In the genomic region with DNA sequence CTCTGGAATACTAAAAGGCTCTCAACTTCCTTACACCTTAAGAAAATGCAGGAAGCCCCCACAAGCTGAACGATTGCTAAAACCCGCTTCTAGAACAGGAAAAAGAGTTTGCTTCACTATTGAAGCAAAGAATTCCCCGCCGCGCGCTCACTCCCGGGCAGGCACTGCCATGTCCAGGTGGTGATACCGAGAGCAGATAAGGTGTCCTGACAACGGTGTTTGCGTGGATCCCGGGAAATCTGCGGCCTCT, we compare ENCODE assay signal across 8 cellular contexts. TPM values are rescaled to one million over a fixed set of nuclear protein-coding genes. Genes with fewer than 3 reads are reported as not detected.
DNase-seq lines count a peak whose midpoint lies in the region; ATAC-seq and TF ChIP-seq lines count a peak whose summit lies in the region.

No MANE protein-coding gene starts in this region.

- no peak overlapping the region for H3K27ac ChIP-seq in PC-3 (ENCODE audit: low read length)
- peak overlapping the region in 56 of 59 donors; percentile 35 to 98 (median 91) for H3K27ac ChIP-seq in dorsolateral prefrontal cortex
- H3K27ac ChIP-seq in muscle layer of duodenum (ENCODE audit: low read length), result no peak overlapping the region

- no TSS peak for BruUV-seq in PC-3 (replicated peaks; lab: Mats Ljungman, UMichigan)

- DNase-seq in stimulated activated CD4-positive, alpha-beta T cell treated with anti-CD3 and anti-CD28 coated beads, Interleukin-15, amount 100 ng/mL, for 24 hours, result peak; percentile 36
- DNase-seq in stimulated activated CD4-positive, alpha-beta T cell treated with anti-CD3 and anti-CD28 coated beads, Interleukin-4, amount 100 ng/mL, for 24 hours, result no peak
- DNase-seq in PC-3 (no peak), dorsolateral prefrontal cortex (peak in 6 of 10 donors; percentile 36 to 61 (median 51)), SK-N-DZ (ENCODE audit: low spot score) (no peak), H4 (ENCODE audit: low spot score) (no peak)
- no peak for DNase-seq in activated CD8-positive, alpha-beta memory T cell treated with anti-CD3 and anti-CD28 coated beads, Interleukin-2, amount 50 U/mL, for 48 hours

- H3K4me3 ChIP-seq in PC-3 (ENCODE audit: low read length), result peak overlapping the region; percentile 66; the same call in 1 of the 2 replicates
- H3K4me3 ChIP-seq in dorsolateral prefrontal cortex, result peak overlapping the region; percentile 65 to 98 (median 88)
- peak overlapping the region; percentile 68 to 77 for H3K4me3 ChIP-seq in muscle layer of duodenum (ENCODE audit: low read depth in 1 of 2, low read length in 2 of 2)

- H3K36me3 ChIP-seq in PC-3 (ENCODE audit: low read depth, low read length) (no peaks in the 10 kb centered on the region), muscle layer of duodenum (ENCODE audit: control insufficient read depth in 1 of 2, insufficient read depth in 2 of 2, low read length in 2 of 2) (no peaks in the 10 kb centered on the region)

- H3K9me3 ChIP-seq in PC-3 (ENCODE audit: low read length) (no peaks in the 10 kb centered on the region), muscle layer of duodenum (ENCODE audit: control insufficient read depth in 1 of 2, low read length in 2 of 2) (no peaks in the 10 kb centered on the region)

- intact Hi-C loops in PC-3 (cut with micrococcal nuclease) (no loop called here), dorsolateral prefrontal cortex (cut with DNase I) (loop anchor here in 1 of 2 donors (5.0 kb wide), 2 partner anchors 39 to 329 kb away; partner anchors contain the start of gene PNRC1)

- H4K20me1 ChIP-seq in PC-3 (ENCODE audit: low read length), result no peaks in the 10 kb centered on the region

- no peaks in the 10 kb centered on the region for H3K79me2 ChIP-seq in PC-3 (ENCODE audit: low read length)

- ATAC-seq in PC-3, result no peak

- H3K4me2 ChIP-seq in PC-3 (ENCODE audit: low read length), result peak overlapping the region; percentile 87

- H3K4me1 ChIP-seq in PC-3 (ENCODE audit: insufficient read depth, low read length) (peaks cover 7% of the 10 kb centered on the region; the same call in 1 of the 2 replicates), muscle layer of duodenum (ENCODE audit: control insufficient read depth in 1 of 2, insufficient read depth in 2 of 2, low read length in 2 of 2) (peaks cover 0 to 8% of the 10 kb centered on the region in 2 donors)

- H3K9ac ChIP-seq in PC-3 (ENCODE audit: low read length), result no peak overlapping the region

- CTCF ChIA-PET in PC-3 (lab: Charles Lee), result no interaction called here

- POLR2A ChIA-PET in PC-3 (lab: Charles Lee; ENCODE audit: unreplicated experiment), result no interaction called here

- no peaks in the 10 kb centered on the region for H3F3A ChIP-seq in PC-3 (ENCODE audit: low read length, unreplicated experiment)

- peaks cover 54% of the 10 kb centered on the region for H3K27me3 ChIP-seq in PC-3 (ENCODE audit: low read length)
- H3K27me3 ChIP-seq in dorsolateral prefrontal cortex, result no peaks in the 10 kb centered on the region
- no peaks in the 10 kb centered on the region for H3K27me3 ChIP-seq in muscle layer of duodenum (ENCODE audit: low read depth, low read length)

- TF ChIP-seq CTCF in PC-3 (conservative IDR thresholded peaks at IDR 0.05; ENCODE audit: low read depth, low read length) (no peak), dorsolateral prefrontal cortex (IDR thresholded peaks at IDR 0.05 in 54 of 56, conservative IDR thresholded peaks at IDR 0.05 in 2 of 56; ENCODE audit: low read depth in 1 of 56, partially characterized antibody in 56 of 56) (no peak)

- peak overlapping the region; percentile 75; the same call in 1 of the 2 replicates for H2AFZ ChIP-seq in PC-3 (ENCODE audit: low read length)

- no peaks in the 10 kb centered on the region for H3K9me2 ChIP-seq in PC-3 (replicated peaks; ENCODE audit: low read length)

RNA-seq across cellular contexts. Expression of gene RRAGD, which starts 1.1 kb away (rescaled TPM):
- total RNA-seq in PC-3 (2014; rRNA removed) (0.35 and 0.62 TPM in 2 replicates), dorsolateral prefrontal cortex (10 to 100 TPM; 31.7 to 65.1 (median 45.2) TPM)
- 10.1 and 10.3 TPM in 2 replicates for polyA plus RNA-seq in SK-N-DZ (2014; cell fraction: cytosol; rRNA removed)
- 6.4 and 10.4 TPM in 2 replicates for polyA plus RNA-seq in SK-N-DZ (2014; cell fraction: nucleus; rRNA removed)
- total RNA-seq in H4 (2014; rRNA removed; shearing (Covaris generic)), result 28.8 and 35.0 TPM in 2 replicates

RNA-seq across cellular contexts. Expression of gene ANKRD6, which starts 22.0 kb away (rescaled TPM):
- total RNA-seq in PC-3 (2014; rRNA removed) (5.6 and 6.9 TPM in 2 replicates), dorsolateral prefrontal cortex (10 to 100 TPM; 14.2 to 73.6 (median 37.4) TPM)
- 2.1 and 2.3 TPM in 2 replicates for polyA plus RNA-seq in SK-N-DZ (2014; cell fraction: cytosol; rRNA removed)
- polyA plus RNA-seq in SK-N-DZ (2014; cell fraction: nucleus; rRNA removed), result 3.3 and 5.8 TPM in 2 replicates
- 3.2 and 3.4 TPM in 2 replicates for total RNA-seq in H4 (2014; rRNA removed; shearing (Covaris generic))

RNA-seq across cellular contexts. Expression of gene UBE2J1, which starts 58.4 kb away (rescaled TPM):
- 22.4 and 23.2 TPM in 2 replicates for total RNA-seq in PC-3 (2014; rRNA removed)
- 10 to 100 TPM; 16.6 to 28.5 (median 23.0) TPM for total RNA-seq in dorsolateral prefrontal cortex
- polyA plus RNA-seq in SK-N-DZ (2014; cell fraction: cytosol; rRNA removed), result 22.8 and 23.8 TPM in 2 replicates
- 10.8 and 11.4 TPM in 2 replicates for polyA plus RNA-seq in SK-N-DZ (2014; cell fraction: nucleus; rRNA removed)
- 17.9 and 19.0 TPM in 2 replicates for total RNA-seq in H4 (2014; rRNA removed; shearing (Covaris generic))

Comparison
In these comparisons a context has a peak if more than half of its experiments do, and no peak if none do; other contexts are left out.
1. DNase-seq: peak in stimulated activated CD4-positive, alpha-beta T cell treated with anti-CD3 and anti-CD28 coated beads, Interleukin-15, amount 100 ng/mL, for 24 hours (single experiment) and dorsolateral prefrontal cortex (6 of 10); none in stimulated activated CD4-positive, alpha-beta T cell treated with anti-CD3 and anti-CD28 coated beads, Interleukin-4, amount 100 ng/mL, for 24 hours (single experiment), PC-3 (single experiment), SK-N-DZ (single experiment), activated CD8-positive, alpha-beta memory T cell treated with anti-CD3 and anti-CD28 coated beads, Interleukin-2, amount 50 U/mL, for 48 hours (single experiment) and H4 (single experiment).
2. H3K27ac ChIP-seq: peak in dorsolateral prefrontal cortex (56 of 59); none in PC-3 (single experiment) and muscle layer of duodenum (single experiment).
3. RNA of gene RRAGD, which starts 1.1 kb away (total RNA-seq): 31.7 to 65.1 TPM in dorsolateral prefrontal cortex and 28.8 to 35.0 TPM in H4; 0.35 to 0.62 TPM in PC-3; every median in the first group is over 10 times any median in the second.
4. Peak in every context shown above with its lines, with median percentiles within 50 percentile points of each other: H3K4me3 ChIP-seq.